18 cellular contexts compared by ENCODE assay signal in genomic region chr1:41523981-41524675, GRCh38. TPM values are rescaled to one million over a fixed set of nuclear protein-coding genes. Genes with fewer than 3 reads are reported as not detected.
DNase-seq lines count a peak whose midpoint lies in the region; ATAC-seq, FAIRE-seq and TF ChIP-seq lines count a peak whose summit lies in the region.
"Had no signal": no experiment of that assay in that cellular context is flagged by ENCODE, and none has a peak within 500 bp of the region (broad histone marks: within the 10 kb centered on the region; RNA-seq: fewer than 3 reads in every experiment).

No MANE protein-coding gene starts in this region.

- no peak for DNase-seq in activated naive CD4-positive, alpha-beta T cell treated with anti-CD3 and anti-CD28 coated beads, Interleukin-2, amount 50 U/mL, for 72 hours (ENCODE audit: low spot score in 2 of 2)
- DNase-seq in H1 (ENCODE audit: low read depth in 1 of 2, low spot score in 2 of 2) (no peak), NCI-H146 treated with DMSO at 0.1 percent for 48 hours (lab: John Stamatoyannopoulos, UW; ENCODE audit: unreplicated experiment) (no peak), NCI-H1048 (lab: John Stamatoyannopoulos, UW) (no peak)
- DNase-seq in stimulated activated effector memory CD8-positive, alpha-beta T cell treated with anti-CD3 and anti-CD28 coated beads, Interleukin-12 subunit alpha, Interleukin-12 subunit beta, amount 100 ng/mL, for 72 hours (ENCODE audit: low spot score in 2 of 2): no peak
- DNase-seq: Caco-2; CD8-positive, alpha-beta memory T cell; GF-D8; GOT3; HFFc6 had no signal

- H3K23me2 ChIP-seq in H1 (ENCODE audit: low read depth, low read length): peaks cover 31% of the 10 kb centered on the region; the same call in 1 of the 2 replicates

- H3K36me3 ChIP-seq in H1 (ENCODE audit: control insufficient read depth in 2 of 4, insufficient read depth in 4 of 4, low read length in 3 of 4): no peaks in the 10 kb centered on the region
- H3K36me3 ChIP-seq: HAP-1 had no signal

- no peaks in the 10 kb centered on the region for H3K27me3 Mint-ChIP-seq in activated naive CD4-positive, alpha-beta T cell treated with anti-CD3 and anti-CD28 coated beads, Interleukin-2, amount 50 U/mL, for 24 hours
- H3K27me3 Mint-ChIP-seq: CD8-positive, alpha-beta memory T cell; IgD-negative memory B cell had no signal

- no peak overlapping the region for H2AK5ac ChIP-seq in H1 (ENCODE audit: low read depth, low read length)

- H3K36me3 Mint-ChIP-seq in activated naive CD4-positive, alpha-beta T cell treated with anti-CD3 and anti-CD28 coated beads, Interleukin-2, amount 50 U/mL, for 24 hours: peaks cover 14% of the 10 kb centered on the region
- peaks cover 0 to 5% of the 10 kb centered on the region in 2 donors for H3K36me3 Mint-ChIP-seq in activated naive CD4-positive, alpha-beta T cell treated with anti-CD3 and anti-CD28 coated beads, Interleukin-2, amount 50 U/mL, for 72 hours
- peaks cover 30% of the 10 kb centered on the region for H3K36me3 Mint-ChIP-seq in stimulated activated effector memory CD8-positive, alpha-beta T cell treated with anti-CD3 and anti-CD28 coated beads, Interleukin-12 subunit alpha, Interleukin-12 subunit beta, amount 100 ng/mL, for 72 hours

- H2AFZ ChIP-seq in H1 (ENCODE audit: low read length): no peak overlapping the region

- H3K18ac ChIP-seq in H1 (ENCODE audit: extremely low read depth, low read length): no peak overlapping the region

- no peak overlapping the region for H2BK120ac ChIP-seq in H1 (replicated peaks; ENCODE audit: low read depth, low read length)

- H3K4ac ChIP-seq in H1 (replicated peaks; ENCODE audit: insufficient read length, low read depth, low read length): no peak overlapping the region

- TF ChIP-seq POLR2A in H1 (IDR thresholded peaks at IDR 0.05; ENCODE audit: control extremely low read depth in 1 of 2, low read depth in 2 of 2, low read length in 2 of 2): no peak

- CTCF ChIA-PET in H1 (lab: Charles Lee; ENCODE audit: partially characterized antibody): interaction anchor here (0.7 to 5.0 kb wide), 12 partner anchors 9 to 513 kb away, joined by 3 to 40 read pairs (median 4); no protein-coding TSS in a partner anchor

- no peak for TF ChIP-seq EP300 in H1 (IDR thresholded peaks at IDR 0.05; ENCODE audit: borderline replicate concordance in 1 of 2, low read depth in 2 of 2, low read length in 2 of 2)

- H3K4me3 Mint-ChIP-seq in activated naive CD4-positive, alpha-beta T cell treated with anti-CD3 and anti-CD28 coated beads, Interleukin-2, amount 50 U/mL, for 24 hours: no peak overlapping the region
- H3K4me3 Mint-ChIP-seq in stimulated activated effector memory CD8-positive, alpha-beta T cell treated with anti-CD3 and anti-CD28 coated beads, Interleukin-12 subunit alpha, Interleukin-12 subunit beta, amount 100 ng/mL, for 72 hours: no peak overlapping the region
- H3K4me3 Mint-ChIP-seq: CD8-positive, alpha-beta memory T cell; HFFc6; IgD-negative memory B cell had no signal

- peak overlapping the region; percentile 26 for H3K27ac Mint-ChIP-seq in activated naive CD4-positive, alpha-beta T cell treated with anti-CD3 and anti-CD28 coated beads, Interleukin-2, amount 50 U/mL, for 24 hours
- H3K27ac Mint-ChIP-seq in activated naive CD4-positive, alpha-beta T cell treated with anti-CD3 and anti-CD28 coated beads, Interleukin-2, amount 50 U/mL, for 72 hours: peak overlapping the region in 1 of 2 donors; percentile 79
- H3K27ac Mint-ChIP-seq in stimulated activated effector memory CD8-positive, alpha-beta T cell treated with anti-CD3 and anti-CD28 coated beads, Interleukin-12 subunit alpha, Interleukin-12 subunit beta, amount 100 ng/mL, for 72 hours: peak overlapping the region; percentile 35
- H3K27ac Mint-ChIP-seq: HFFc6 had no signal

- H3K79me2 ChIP-seq in H1 (ENCODE audit: control insufficient read depth in 1 of 2, insufficient read depth in 2 of 2, low read length in 2 of 2): no peaks in the 10 kb centered on the region

- H3K79me1 ChIP-seq in H1 (ENCODE audit: low read depth, low read length): no peaks in the 10 kb centered on the region

- no peak overlapping the region for H3K9ac ChIP-seq in H1 (replicated peaks in 1 of 4; ENCODE audit: extremely low read depth in 1 of 4, low read depth in 3 of 4, low read length in 3 of 4)
- H3K9ac ChIP-seq: BLaER1 had no signal

- H3K23ac ChIP-seq in H1 (ENCODE audit: insufficient read length): no peak overlapping the region

- no peak for TF ChIP-seq RAD21 in H1 (IDR thresholded peaks at IDR 0.05 in 1 of 2, conservative IDR thresholded peaks at IDR 0.05 in 1 of 2; ENCODE audit: low read depth in 2 of 2, low read length in 2 of 2)

- H3K9me3 Mint-ChIP-seq in activated naive CD4-positive, alpha-beta T cell treated with anti-CD3 and anti-CD28 coated beads, Interleukin-2, amount 50 U/mL, for 24 hours: no peaks in the 10 kb centered on the region
- H3K9me3 Mint-ChIP-seq in activated naive CD4-positive, alpha-beta T cell treated with anti-CD3 and anti-CD28 coated beads, Interleukin-2, amount 50 U/mL, for 72 hours: no peaks in the 10 kb centered on the region
- peaks cover 2% of the 10 kb centered on the region for H3K9me3 Mint-ChIP-seq in stimulated activated effector memory CD8-positive, alpha-beta T cell treated with anti-CD3 and anti-CD28 coated beads, Interleukin-12 subunit alpha, Interleukin-12 subunit beta, amount 100 ng/mL, for 72 hours
- H3K9me3 Mint-ChIP-seq: CD8-positive, alpha-beta memory T cell; HFFc6; IgD-negative memory B cell had no signal

- no peak overlapping the region for H3K4me2 ChIP-seq in H1 (ENCODE audit: insufficient read depth in 1 of 2, low read depth in 2 of 2, low read length in 2 of 2)
- H3K4me2 ChIP-seq: BLaER1 had no signal

- no peak overlapping the region for H3K4me3 ChIP-seq in H1 (ENCODE audit: extremely low read depth in 1 of 4, insufficient read depth in 2 of 4, low read depth in 3 of 4, low read length in 4 of 4)
- H3K4me3 ChIP-seq: BLaER1, HAP-1 had no signal

- no peak overlapping the region for H2BK5ac ChIP-seq in H1 (ENCODE audit: low read depth, low read length)

- POLR2A ChIA-PET in H1 (lab: Charles Lee; ENCODE audit: partially characterized antibody): no interaction called here

- no peak overlapping the region for H4K91ac ChIP-seq in H1 (replicated peaks; ENCODE audit: insufficient read length, low read length)

- WGBS in H1 (ENCODE audit: extremely low coverage in 1 of 2, insufficient coverage in 1 of 2, insufficient read length in 1 of 2, insufficient replicate concordance in 2 of 2, low coverage in 1 of 2, low lambda C conversion rate in 2 of 2, missing lambda C conversion rate in 1 of 2), 2 experiments: 81% methylated on average over 9 of the region's 9 CpGs; no CpG with 5 or more reads in 1 of the 2 experiments

- H2BK15ac ChIP-seq in H1 (ENCODE audit: low read length): no peak overlapping the region

- H3K56ac ChIP-seq in H1 (replicated peaks; ENCODE audit: insufficient read length, low read depth, low read length): no peak overlapping the region

- no peak overlapping the region for H3K27ac ChIP-seq in H1 (ENCODE audit: low read depth, low read length)
- H3K27ac ChIP-seq: 22Rv1, BLaER1 had no signal

- H3K14ac ChIP-seq in H1 (ENCODE audit: insufficient read length): no peak overlapping the region

- H4K8ac ChIP-seq in H1 (ENCODE audit: extremely low read depth, insufficient read depth, low read length): peak overlapping the region; percentile 53; the same call in 1 of the 2 replicates

- no peak overlapping the region for H2BK12ac ChIP-seq in H1 (ENCODE audit: low read depth, low read length)

- H3K4me1 Mint-ChIP-seq in activated naive CD4-positive, alpha-beta T cell treated with anti-CD3 and anti-CD28 coated beads, Interleukin-2, amount 50 U/mL, for 24 hours: no peaks in the 10 kb centered on the region
- H3K4me1 Mint-ChIP-seq in stimulated activated effector memory CD8-positive, alpha-beta T cell treated with anti-CD3 and anti-CD28 coated beads, Interleukin-12 subunit alpha, Interleukin-12 subunit beta, amount 100 ng/mL, for 72 hours: peaks cover 33% of the 10 kb centered on the region
- H3K4me1 Mint-ChIP-seq: CD8-positive, alpha-beta memory T cell had no signal

- peaks cover 0 to 6% of the 10 kb centered on the region in 2 experiments for H4K20me1 ChIP-seq in H1 (replicated peaks in 1 of 2; ENCODE audit: control insufficient read depth in 1 of 2, insufficient read depth in 2 of 2, low read length in 2 of 2)
- H4K20me1 ChIP-seq: BLaER1 had no signal

- no peaks in the 10 kb centered on the region; a peak in 1 of 4 replicates for H3K9me3 ChIP-seq in H1 (ENCODE audit: insufficient read depth in 2 of 2, low read depth in 1 of 2, low read length in 1 of 2)
- H3K9me3 ChIP-seq: BLaER1, Caco-2, HAP-1 had no signal

- FAIRE-seq in H1 (lab: Jason Lieb, UNC): no peak

- peaks cover 0 to 5% (median 0%) of the 10 kb centered on the region in 4 experiments; a peak in 1 of 7 replicates for H3K4me1 ChIP-seq in H1 (replicated peaks in 1 of 4; ENCODE audit: control insufficient read depth in 3 of 4, insufficient read depth in 4 of 4, low read length in 3 of 4)
- H3K4me1 ChIP-seq: Caco-2, HAP-1 had no signal

- H4K5ac ChIP-seq in H1 (ENCODE audit: insufficient read length, low read depth, low read length): no peak overlapping the region

- no peak overlapping the region for H2BK20ac ChIP-seq in H1 (ENCODE audit: low read length)

- no peak for TF ChIP-seq CTCF in H1 (IDR thresholded peaks at IDR 0.05; ENCODE audit: control extremely low read depth in 1 of 3, insufficient read depth in 1 of 3, low read depth in 1 of 3, low read length in 3 of 3)

- no peaks in the 10 kb centered on the region for H3K27me3 ChIP-seq in H1 (replicated peaks in 1 of 4; ENCODE audit: control insufficient read depth in 3 of 4, extremely low read depth in 1 of 4, insufficient read depth in 3 of 4, low read length in 3 of 4)
- H3K27me3 ChIP-seq: BLaER1 had no signal

- no peak for ATAC-seq in activated naive CD4-positive, alpha-beta T cell treated with anti-CD3 and anti-CD28 coated beads, Interleukin-2, amount 50 U/mL, for 72 hours
- ATAC-seq in stimulated activated effector memory CD8-positive, alpha-beta T cell treated with anti-CD3 and anti-CD28 coated beads, Interleukin-12 subunit alpha, Interleukin-12 subunit beta, amount 100 ng/mL, for 72 hours: no peak
- ATAC-seq in GM19023 (IDR thresholded peaks at IDR 0.05; ENCODE audit: unreplicated experiment): no peak

TF ChIP-seq in H1, 55 proteins besides CTCF, POLR2A, EP300 and RAD21 (continues in another document):
- no peak for TF ChIP-seq NRF1 (IDR thresholded peaks at IDR 0.05; ENCODE audit: low read depth, low read length)

RNA-seq across cellular contexts. Expression of gene EDN2, which starts 39.6 kb away (rescaled TPM):
- not detected for total RNA-seq in activated naive CD4-positive, alpha-beta T cell treated with anti-CD3 and anti-CD28 coated beads, Interleukin-2, amount 50 U/mL, for 72 hours
- 0.39 TPM in 1 of 2 replicates, not detected in the other for total RNA-seq in H1 (2021; fragmentation: NEBNext Ultra II Directional; extraction: Animal tissue kit (Norgen Biotek cat#: 25700))
- polyA plus RNA-seq in H1 (2011; rRNA removed): 0.32 and 0.39 TPM in 2 replicates
- polyA plus RNA-seq in H1 (2011; cell fraction: cytosol; rRNA removed): 0.26 TPM
- polyA plus RNA-seq in H1 (2011; cell fraction: nucleus; rRNA removed): 0.58 TPM
- polyA plus RNA-seq in H1 (2012, experiment 1 of 2): not detected in 4 replicates
- 1.3 TPM for polyA plus RNA-seq in H1 (2012, experiment 2 of 2)
- 0.16 TPM for polyA plus RNA-seq in H1 (2013, experiment 1 of 2)
- polyA plus RNA-seq in H1 (2013, experiment 2 of 2): 0.17 TPM
- polyA minus RNA-seq in H1 (2011; rRNA and poly(A)+ RNA removed): not detected in 2 replicates
- not detected for polyA minus RNA-seq in H1 (2011; cell fraction: cytosol; rRNA and poly(A)+ RNA removed)
- polyA minus RNA-seq in H1 (2011; cell fraction: nucleus; rRNA and poly(A)+ RNA removed): 0.50 TPM
- total RNA-seq: A673; Caco-2; CD8-positive, alpha-beta memory T cell; HFFc6; HT1080 had no signal
- polyA plus RNA-seq: CD8-positive, alpha-beta memory T cell; IgD-negative memory B cell had no signal
